ENCODE assay signal across 27 cellular contexts in genomic region chr1:228450200-228450599, GRCh38. TPM values are rescaled to one million over a fixed set of nuclear protein-coding genes. Genes with fewer than 3 reads are reported as not detected.
"Had no signal": no experiment of that assay in that cellular context is flagged by ENCODE, and none has a peak within 500 bp of the region (broad histone marks: within the 10 kb centered on the region; RNA-seq: fewer than 3 reads in every experiment).

No MANE protein-coding gene starts in this region.

- DNase-seq: activated B cell treated with CpG ODN at 0.5 μM for 24 hours; activated CD4-positive, alpha-beta memory T cell treated with anti-CD3 and anti-CD28 coated beads, Interleukin-2, amount 10 ng/mL, durations not matched to agents 7 days and 5 days; activated CD4-positive, alpha-beta T cell treated with anti-CD3 and anti-CD28 coated beads for 4 hours; activated CD4-positive, alpha-beta T cell treated with anti-CD3 and anti-CD28 coated beads, Interleukin-2, amount 10 ng/mL, durations not matched to agents 24 days and 14 days; activated CD4-positive, alpha-beta T cell treated with anti-CD3 and anti-CD28 coated beads, Interleukin-2, amount 50 U/mL, for 48 hours; activated CD4-positive, CD25-positive, alpha-beta regulatory T cell treated with anti-CD3 and anti-CD28 coated beads, Interleukin-2, amount 50 U/mL, for 72 hours; activated CD8-positive, alpha-beta memory T cell treated with anti-CD3 and anti-CD28 coated beads for 24 hours; activated CD8-positive, alpha-beta memory T cell treated with anti-CD3 and anti-CD28 coated beads, Interleukin-2, amount 10 ng/mL, durations not matched to agents 7 days and 5 days; activated CD8-positive, alpha-beta memory T cell treated with anti-CD3 and anti-CD28 coated beads, Interleukin-2, amount 50 U/mL, for 48 hours; activated CD8-positive, alpha-beta T cell treated with anti-CD3 and anti-CD28 coated beads, Interleukin-2, amount 10 ng/mL, durations not matched to agents 7 days and 5 days; activated effector memory CD4-positive, alpha-beta T cell treated with Interleukin-2 at 50 U/mL for 16 hours; activated gamma-delta T cell; activated naive CD4-positive, alpha-beta T cell treated with anti-CD3 and anti-CD28 coated beads, Interleukin-2, amount 10 ng/mL, durations not matched to agents 7 days and 5 days; activated naive CD4-positive, alpha-beta T cell treated with Interleukin-2 at 50 U/mL for 16 hours; activated naive CD8-positive, alpha-beta T cell treated with anti-CD3 and anti-CD28 coated beads, Interleukin-2, amount 10 ng/mL, durations not matched to agents 7 days and 5 days; activated naive CD8-positive, alpha-beta T cell treated with anti-CD3 and anti-CD28 coated beads, Interleukin-2, amount 50 U/mL, for 24 hours; activated T-cell treated with anti-CD3 and anti-CD28 coated beads, Interleukin-2, amount 50 U/mL, for 24 hours; activated T-cell treated with anti-CD3 and anti-CD28 coated beads, Interleukin-2, amount 50 U/mL, for 48 hours; amygdala; anterior cingulate cortex; central memory CD4-positive, alpha-beta T cell; T-helper 1 cell; T-helper 2 cell; T-helper 9 cell had no signal

- H3K36me3 ChIP-seq: ascending aorta had no signal

- H3K27ac ChIP-seq: ascending aorta, VCaP had no signal

- H3K9me3 ChIP-seq: ascending aorta had no signal

- H3K27me3 ChIP-seq: ascending aorta had no signal

- H3K4me3 ChIP-seq: ascending aorta had no signal

- ATAC-seq: activated CD8-positive, alpha-beta memory T cell treated with anti-CD3 and anti-CD28 coated beads, Interleukin-2, amount 10 ng/mL, durations not matched to agents 7 days and 5 days; activated CD8-positive, alpha-beta T cell treated with anti-CD3 and anti-CD28 coated beads, Interleukin-2, amount 10 ng/mL, durations not matched to agents 7 days and 5 days; activated naive CD8-positive, alpha-beta T cell treated with anti-CD3 and anti-CD28 coated beads, Interleukin-2, amount 50 U/mL, for 24 hours had no signal

- FAIRE-seq: TTC549 had no signal

RNA-seq across cellular contexts. Expression of gene TRIM17, which starts 33.5 kb away (rescaled TPM):
- total RNA-seq: activated B cell treated with CpG ODN at 0.5 μM for 24 hours, ascending aorta had no signal
